In genomic region chr16:20540603-20541316, GRCh38 we compare ENCODE assay signal across 7 cellular contexts. TPM values are rescaled to one million over a fixed set of nuclear protein-coding genes. Genes with fewer than 3 reads are reported as not detected.
"Had no signal": no experiment of that assay in that cellular context is flagged by ENCODE, and none has a peak within 500 bp of the region (broad histone marks: within the 10 kb centered on the region; RNA-seq: fewer than 3 reads in every experiment).

No MANE protein-coding gene starts in this region.

RNA-seq across cellular contexts. Expression of gene ACSM2B, which starts 35.4 kb away (rescaled TPM):
- total RNA-seq: subcutaneous adipose tissue, temporal lobe, thoracic aorta, transverse colon, upper lobe of right lung, ureter, vagina had no signal
